Comparison of ENCODE assay signal across 1 cellular context in genomic region chr4:80101086-80101767, GRCh38.
TF ChIP-seq lines count a peak whose summit lies in the region.

No MANE protein-coding gene starts in this region.

TF ChIP-seq in endothelial cell of umbilical vein, 7 proteins besides CTCF, POLR2A, EP300 and RAD21:
- no peak for TF ChIP-seq MAX (IDR thresholded peaks at IDR 0.05; ENCODE audit: insufficient read depth, insufficient read length)
- no peak for TF ChIP-seq FOS (IDR thresholded peaks at IDR 0.05; ENCODE audit: borderline replicate concordance, insufficient read depth, low read length)
- TF ChIP-seq JUN (IDR thresholded peaks at IDR 0.05; ENCODE audit: borderline replicate concordance, insufficient read depth, insufficient read length, low read depth) = no peak
- no peak for TF ChIP-seq POLR2AphosphoS5 (IDR thresholded peaks at IDR 0.05; ENCODE audit: insufficient read depth, low read depth, low read length)
TF ChIP-seq in endothelial cell of umbilical vein: peak in this region for 0.
